1 cellular context compared by ENCODE assay signal in the genomic region with DNA sequence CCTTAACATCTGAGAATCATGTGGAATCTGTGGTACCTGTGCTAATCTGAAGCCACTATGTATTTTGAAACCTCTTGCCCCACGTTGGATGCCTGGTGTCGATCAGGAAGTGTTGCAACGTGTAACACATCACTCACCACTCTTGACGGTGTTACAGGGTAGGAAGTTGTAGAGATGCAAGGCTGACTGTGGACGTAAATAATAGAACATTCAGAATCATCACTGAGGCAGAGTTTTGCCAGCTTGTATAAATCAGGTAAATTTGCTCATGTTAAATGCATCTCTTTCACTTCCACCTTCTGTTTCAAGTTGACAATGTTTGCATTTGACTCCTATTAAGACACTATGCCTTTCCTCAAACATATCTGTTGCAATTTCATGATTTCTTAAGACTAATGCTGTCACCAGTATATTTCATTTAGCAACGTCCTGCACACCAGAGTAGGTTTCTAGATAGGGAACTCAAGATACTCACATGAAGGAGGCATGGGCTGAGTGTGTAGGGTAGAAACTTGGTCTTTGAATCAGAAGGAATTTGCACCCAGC.
TF ChIP-seq lines count a peak whose summit lies in the region.

No MANE protein-coding gene starts in this region.

TF ChIP-seq in WTC11, 78 proteins besides CTCF, POLR2A, EP300 and RAD21 (continued from another document):
- no peak for TF ChIP-seq ZNF138 (CRISPR knock-in tag; conservative IDR thresholded peaks at IDR 0.05)
